ENCODE assay signal across 8 cellular contexts in genomic region chr11:64767344-64768299, GRCh38. TPM values are rescaled to one million over a fixed set of nuclear protein-coding genes. Genes with fewer than 3 reads are reported as not detected.
DNase-seq lines count a peak whose midpoint lies in the region; ATAC-seq and TF ChIP-seq lines count a peak whose summit lies in the region.

No MANE protein-coding gene starts in this region.

- peaks cover 86% of the 10 kb centered on the region for H3K36me3 ChIP-seq in CD4-positive, CD25-positive, alpha-beta regulatory T cell (ENCODE audit: control insufficient read depth, insufficient read depth, low read length)
- H3K36me3 ChIP-seq in ascending aorta = peaks cover 99 to 100% of the 10 kb centered on the region in 2 donors

- H3K9me3 Mint-ChIP-seq in CD4-positive, CD25-positive, alpha-beta regulatory T cell = no peaks in the 10 kb centered on the region
- H3K9me3 Mint-ChIP-seq in T-cell = no peaks in the 10 kb centered on the region

- H3K4me3 ChIP-seq in CD4-positive, CD25-positive, alpha-beta regulatory T cell (ENCODE audit: low read depth, low read length) = peak overlapping the region; percentile 11
- no peak overlapping the region for H3K4me3 ChIP-seq in ascending aorta

- H3K27me3 ChIP-seq in CD4-positive, CD25-positive, alpha-beta regulatory T cell (ENCODE audit: control insufficient read depth, insufficient read depth, low read length) = no peaks in the 10 kb centered on the region
- H3K27me3 ChIP-seq in ascending aorta = no peaks in the 10 kb centered on the region

- peak overlapping the region; percentile 80 for H3K27ac ChIP-seq in CD4-positive, CD25-positive, alpha-beta regulatory T cell (ENCODE audit: insufficient read depth, low read length, poor library complexity, severe bottlenecking)
- H3K27ac ChIP-seq in ascending aorta = peak overlapping the region; percentile 62 to 67

- peaks cover 15% of the 10 kb centered on the region for H3K27me3 Mint-ChIP-seq in CD4-positive, CD25-positive, alpha-beta regulatory T cell
- H3K27me3 Mint-ChIP-seq in T-cell = no peaks in the 10 kb centered on the region

- H3K9me3 ChIP-seq in CD4-positive, CD25-positive, alpha-beta regulatory T cell (ENCODE audit: control insufficient read depth in 2 of 2, low read length in 2 of 2) = no peaks in the 10 kb centered on the region
- H3K9me3 ChIP-seq in ascending aorta = no peaks in the 10 kb centered on the region

- intact Hi-C loops in ascending aorta (cut with DNase I) = no loop called here

- H3K4me1 ChIP-seq in CD4-positive, CD25-positive, alpha-beta regulatory T cell (ENCODE audit: control insufficient read depth, insufficient read depth, low read length, poor library complexity, severe bottlenecking) = peaks cover 96% of the 10 kb centered on the region
- H3K4me1 ChIP-seq in ascending aorta = peaks cover 10 to 39% of the 10 kb centered on the region in 2 donors

- peak overlapping the region; percentile 90 to 92 (median 91) for H3K27ac Mint-ChIP-seq in CD4-positive, CD25-positive, alpha-beta regulatory T cell
- peak overlapping the region; percentile 93 to 94 for H3K27ac Mint-ChIP-seq in T-cell

- POLR2A ChIA-PET in T-cell (lab: Charles Lee) = interaction anchor here (0.6 to 0.9 kb wide), 5 partner anchors 9 to 1852 kb away, joined by 3 to 6 read pairs (median 3); partner anchors contain the start of gene SF1 (in 1 of the 2)

- H3K36me3 Mint-ChIP-seq in CD4-positive, CD25-positive, alpha-beta regulatory T cell = peaks cover 68% of the 10 kb centered on the region
- peaks cover 81% of the 10 kb centered on the region for H3K36me3 Mint-ChIP-seq in T-cell

- H3K4me3 Mint-ChIP-seq in CD4-positive, CD25-positive, alpha-beta regulatory T cell = peak overlapping the region; percentile 78 to 96 (median 85)
- H3K4me3 Mint-ChIP-seq in T-cell = peak overlapping the region; percentile 47 to 86 (median 47)

- ATAC-seq in CD4-positive, CD25-positive, alpha-beta regulatory T cell (ENCODE audit: low read depth in 2 of 2) = peak; percentile 29 to 38
- ATAC-seq in T-cell (replicated peaks in 1 of 4) (peak; percentile 22 to 25 (median 24)), HG02571 (IDR thresholded peaks at IDR 0.05; ENCODE audit: unreplicated experiment) (no peak), GM21367 (IDR thresholded peaks at IDR 0.05; ENCODE audit: unreplicated experiment) (no peak)

- peak; percentile 70 to 87 (median 80) for DNase-seq in CD4-positive, CD25-positive, alpha-beta regulatory T cell
- DNase-seq in HT-29 (ENCODE audit: low spot score) (peak; percentile 84), T-cell (peak; percentile 57 to 89 (median 79)), ascending aorta (ENCODE audit: low spot score in 2 of 2) (peak in 1 of 2 donors; percentile 91), iris pigment epithelial cell (ENCODE audit: low read depth) (peak; percentile 65)
- peak; percentile 75 for DNase-seq in stimulated activated CD4-positive, alpha-beta T cell treated with anti-CD3 and anti-CD28 coated beads, Interleukin-1b, Interleukin-23, amount 100 ng/mL, for 48 hours

- peaks cover 37 to 94% (median 65%) of the 10 kb centered on the region in 4 donors for H3K4me1 Mint-ChIP-seq in CD4-positive, CD25-positive, alpha-beta regulatory T cell
- peaks cover 90 to 95% (median 93%) of the 10 kb centered on the region in 3 donors for H3K4me1 Mint-ChIP-seq in T-cell

- CTCF ChIA-PET in T-cell (lab: Charles Lee) = interaction anchor here in 1 of 2 donors (1.3 kb wide), 1 partner anchor 11 kb away, joined by 4 read pairs; the partner anchor contains the start of gene SF1

- peak; percentile 61 to 76 (median 64) for TF ChIP-seq CTCF in ascending aorta (IDR thresholded peaks at IDR 0.05)

RNA-seq across cellular contexts. Expression of gene PYGM, which starts 7.8 kb away (rescaled TPM):
- 10.9 TPM for total RNA-seq in CD4-positive, CD25-positive, alpha-beta regulatory T cell
- polyA plus RNA-seq in CD4-positive, CD25-positive, alpha-beta regulatory T cell = under 1 TPM in 2 of 4 donors, not detected in 2; 0.17 to 0.43 TPM
- total RNA-seq in HT-29 (2014; rRNA removed; shearing (Covaris generic)) = 0.16 and 0.23 TPM in 2 replicates
- total RNA-seq in T-cell (10 to 100 TPM in 1 of 5 donors, 1 to 10 TPM in 4; 7.4 to 34.7 (median 8.5) TPM), ascending aorta (13.9 TPM)

RNA-seq across cellular contexts. Expression of gene SF1, which starts 10.7 kb away (rescaled TPM):
- 1,361 TPM for total RNA-seq in CD4-positive, CD25-positive, alpha-beta regulatory T cell
- polyA plus RNA-seq in CD4-positive, CD25-positive, alpha-beta regulatory T cell = 100 to 1,000 TPM in 1 of 4 donors, 10 to 100 TPM in 3; 75.0 to 100 (median 89.3) TPM
- total RNA-seq in HT-29 (2014; rRNA removed; shearing (Covaris generic)) = 193 and 251 TPM in 2 replicates
- 1,000 to 10,000 TPM in 2 of 5 donors, 100 to 1,000 TPM in 3; 670 to 1,510 (median 732) TPM for total RNA-seq in T-cell
- total RNA-seq in ascending aorta = 332 TPM

RNA-seq across cellular contexts. Expression of gene RASGRP2, which starts 23.7 kb away (rescaled TPM):
- total RNA-seq in CD4-positive, CD25-positive, alpha-beta regulatory T cell = 570 TPM
- 100 to 1,000 TPM; 140 to 170 (median 157) TPM for polyA plus RNA-seq in CD4-positive, CD25-positive, alpha-beta regulatory T cell
- total RNA-seq in HT-29 (2014; rRNA removed; shearing (Covaris generic)) = not detected in 2 replicates
- 100 to 1,000 TPM; 574 to 767 (median 656) TPM for total RNA-seq in T-cell
- 44.2 TPM for total RNA-seq in ascending aorta

RNA-seq across cellular contexts. Expression of gene MAP4K2, which starts 35.4 kb away (rescaled TPM):
- total RNA-seq in CD4-positive, CD25-positive, alpha-beta regulatory T cell = 85.0 TPM
- 10 to 100 TPM; 31.5 to 39.5 (median 34.8) TPM for polyA plus RNA-seq in CD4-positive, CD25-positive, alpha-beta regulatory T cell
- 44.4 and 57.0 TPM in 2 replicates for total RNA-seq in HT-29 (2014; rRNA removed; shearing (Covaris generic))
- total RNA-seq in T-cell (100 to 1,000 TPM in 3 of 5 donors, 10 to 100 TPM in 2; 80.9 to 131 (median 102) TPM), ascending aorta (34.0 TPM)

RNA-seq across cellular contexts. Expression of gene MEN1, which starts 42.7 kb away (rescaled TPM):
- total RNA-seq in CD4-positive, CD25-positive, alpha-beta regulatory T cell = 31.3 TPM
- 10 to 100 TPM; 20.9 to 26.1 (median 24.5) TPM for polyA plus RNA-seq in CD4-positive, CD25-positive, alpha-beta regulatory T cell
- total RNA-seq in HT-29 (2014; rRNA removed; shearing (Covaris generic)) = 35.1 and 38.0 TPM in 2 replicates
- 10 to 100 TPM; 31.7 to 62.0 (median 49.6) TPM for total RNA-seq in T-cell
- 36.6 TPM for total RNA-seq in ascending aorta

Comparison
In these comparisons a context has a peak if more than half of its experiments do, and no peak if none do; other contexts are left out.
1. ATAC-seq: peak in CD4-positive, CD25-positive, alpha-beta regulatory T cell (2 of 2) and T-cell (4 of 4); none in HG02571 (single experiment) and GM21367 (single experiment).
2. RNA of gene RASGRP2, which starts 23.7 kb away (total RNA-seq): 574 to 767 TPM in T-cell, 570 TPM in CD4-positive, CD25-positive, alpha-beta regulatory T cell (single experiment) and 44.2 TPM in ascending aorta (single experiment); not detected in HT-29; every median in the first group is over 10 times any median in the second.